Comparison of ENCODE assay signal across 13 cellular contexts in genomic region chr4:184784628-184785257, GRCh38.
"Had no signal": no experiment of that assay in that cellular context is flagged by ENCODE, and none has a peak within 500 bp of the region (broad histone marks: within the 10 kb centered on the region; RNA-seq: fewer than 3 reads in every experiment).

No MANE protein-coding gene starts in this region.

- H3K9me3 ChIP-seq: left ventricle myocardium inferior had no signal

- ATAC-seq: activated T-cell treated with anti-CD3 and anti-CD28 coated beads, Interleukin-2, amount 50 U/mL, for 72 hours; natural killer cell had no signal

- H3K27me3 ChIP-seq: hepatocyte had no signal

- DNase-seq: activated CD4-positive, alpha-beta T cell treated with anti-CD3 and anti-CD28 coated beads, Interleukin-2, amount 10 ng/mL, durations not matched to agents 7 days and 5 days; activated CD4-positive, CD25-positive, alpha-beta regulatory T cell; activated CD8-positive, alpha-beta memory T cell treated with anti-CD3 and anti-CD28 coated beads, Interleukin-2, amount 50 U/mL, for 48 hours; activated naive CD8-positive, alpha-beta T cell treated with anti-CD3 and anti-CD28 coated beads, Interleukin-2, amount 10 ng/mL, durations not matched to agents 7 days and 5 days; activated T-cell treated with anti-CD3 and anti-CD28 coated beads, Interleukin-2, amount 50 U/mL, for 72 hours; endodermal cell; kidney; left ventricle myocardium inferior; natural killer cell; retina; stimulated activated CD4-positive, alpha-beta T cell treated with anti-CD3 and anti-CD28 coated beads, Interleukin-4, amount 100 ng/mL, for 1 hour; stimulated activated naive CD4-positive, alpha-beta T cell had no signal

- H3K4me3 ChIP-seq: hepatocyte, left ventricle myocardium inferior had no signal

- H3K27ac ChIP-seq: hepatocyte, left ventricle myocardium inferior had no signal
